In genomic region chr14:77455966-77456640, GRCh38 we compare ENCODE assay signal across 11 cellular contexts. TPM values are rescaled to one million over a fixed set of nuclear protein-coding genes. Genes with fewer than 3 reads are reported as not detected.
A peak's percentile ranks its signal among the peaks of the same experiment; 100 is the strongest.
DNase-seq lines count a peak whose midpoint lies in the region; ATAC-seq, FAIRE-seq and TF ChIP-seq lines count a peak whose summit lies in the region.
"Had no signal": no experiment of that assay in that cellular context is flagged by ENCODE, and none has a peak within 500 bp of the region (broad histone marks: within the 10 kb centered on the region; RNA-seq: fewer than 3 reads in every experiment).

No MANE protein-coding gene starts in this region.

- H3K9ac ChIP-seq in endocrine pancreas (ENCODE audit: control insufficient read depth, insufficient read depth, low read length) = no peak overlapping the region

- peaks cover 16% of the 10 kb centered on the region; the same call in 1 of the 2 replicates for H4K20me1 ChIP-seq in OCI-LY7 (ENCODE audit: insufficient read depth, low read length)

- peaks cover 23% of the 10 kb centered on the region for H3K4me1 Mint-ChIP-seq in osteocyte (ENCODE audit: unreplicated experiment)

- CTCF ChIA-PET in OCI-LY7 (lab: Charles Lee; ENCODE audit: unreplicated experiment) = no interaction called here

- no peaks in the 10 kb centered on the region for H3K9me3 Mint-ChIP-seq in osteocyte (ENCODE audit: unreplicated experiment)

- no peak for ATAC-seq in GM19455 (IDR thresholded peaks at IDR 0.05; ENCODE audit: unreplicated experiment)

- peaks cover 45% of the 10 kb centered on the region for H3K79me2 ChIP-seq in OCI-LY7 (ENCODE audit: insufficient read depth, low read depth, low read length)

- TF ChIP-seq CTCF in GM12864 (IDR thresholded peaks at IDR 0.05; ENCODE audit: low read depth, low read length, missing control alignments) (no peak), OCI-LY7 (conservative IDR thresholded peaks at IDR 0.05; ENCODE audit: low read length) (no peak), osteocyte (IDR thresholded peaks at IDR 0.05) (no peak)

- H3K27ac Mint-ChIP-seq in osteocyte (ENCODE audit: unreplicated experiment) = no peak overlapping the region

- DNase-seq in GM12864 (ENCODE audit: low read depth) (no peak), OCI-LY7 (ENCODE audit: low spot score) (no peak), osteocyte (ENCODE audit: extremely low spot score, unreplicated experiment) (no peak), GM19239 (ENCODE audit: insufficient read length, low spot score) (no peak), OCI-M1 (lab: John Stamatoyannopoulos, UW) (no peak), cerebellar cortex (ENCODE audit: low spot score) (no peak)
- DNase-seq: NCI-H1417 treated with DMSO at 0.1 percent for 48 hours had no signal

- H3K36me3 ChIP-seq in OCI-LY7 (ENCODE audit: insufficient read depth, low read length) (peaks cover 46% of the 10 kb centered on the region), endocrine pancreas (ENCODE audit: control insufficient read depth, insufficient read depth, low read length) (no peaks in the 10 kb centered on the region)

- H3K4me3 ChIP-seq in GM12864 (ENCODE audit: low read depth, low read length) (peak overlapping the region; percentile 94; the same call in 1 of the 2 replicates), OCI-LY7 (ENCODE audit: low read depth, low read length, poor library complexity, severe bottlenecking) (peak overlapping the region; percentile 95), endocrine pancreas (ENCODE audit: control insufficient read depth, insufficient read depth, low read length) (peak overlapping the region; percentile 91)

- no peaks in the 10 kb centered on the region for H3K9me2 ChIP-seq in OCI-LY7 (ENCODE audit: insufficient read depth, low read length)

- no peak for FAIRE-seq in GM19239 (lab: Jason Lieb, UNC)
- FAIRE-seq: colon, GM12892 had no signal

- H3K27me3 ChIP-seq in endocrine pancreas (ENCODE audit: control insufficient read depth, insufficient read depth, low read length) = no peaks in the 10 kb centered on the region

- no peaks in the 10 kb centered on the region for H3K27me3 Mint-ChIP-seq in osteocyte (ENCODE audit: unreplicated experiment)

- H3K27ac ChIP-seq in OCI-LY7 (ENCODE audit: low read depth, low read length, poor library complexity, severe bottlenecking) = no peak overlapping the region

- no peak overlapping the region for H2AFZ ChIP-seq in OCI-LY7 (ENCODE audit: low read length)

- H3K4me1 ChIP-seq in OCI-LY7 (ENCODE audit: insufficient read depth, low read length, poor library complexity, severe bottlenecking) (peaks cover 27% of the 10 kb centered on the region), endocrine pancreas (ENCODE audit: control insufficient read depth, insufficient read depth, low read length) (peaks cover 14% of the 10 kb centered on the region)

- POLR2A ChIA-PET in OCI-LY7 (lab: Charles Lee) = interaction anchor here (0.6 to 1.3 kb wide), 5 partner anchors 10 to 356 kb away, joined by 3 read pairs; no protein-coding TSS in a partner anchor

- H3K36me3 Mint-ChIP-seq in osteocyte (ENCODE audit: unreplicated experiment) = peaks cover 22% of the 10 kb centered on the region

- H3K9me3 ChIP-seq in OCI-LY7 (ENCODE audit: low read length) = no peaks in the 10 kb centered on the region
- no peaks in the 10 kb centered on the region for H3K9me3 ChIP-seq in endocrine pancreas (ENCODE audit: control insufficient read depth, low read length)

- H3K4me3 Mint-ChIP-seq in osteocyte (ENCODE audit: unreplicated experiment) = peak overlapping the region; percentile 99

- H3K4me2 ChIP-seq in OCI-LY7 (ENCODE audit: low read length) = peak overlapping the region; percentile 85

- no TSS peak for BruUV-seq in OCI-LY7 (replicated peaks; lab: Mats Ljungman, UMichigan)

- intact Hi-C loops in OCI-LY7 (cut with micrococcal nuclease; ENCODE audit: unreplicated experiment) = loop anchor here (5.0 kb wide), 2 partner anchors 79 to 346 kb away; partner anchors contain the start of genes ADCK1, SAMD15 and TMED8

RNA-seq across cellular contexts. Expression of gene VIPAS39, which starts 1.3 kb away (rescaled TPM):
- 11.4 and 13.3 TPM in 2 replicates for total RNA-seq in OCI-LY7 (2014; rRNA removed; shearing (Covaris generic))
- total RNA-seq in OCI-LY7 (2022) = 20.4 and 21.1 TPM in 2 replicates
- 23.7 and 29.3 TPM in 2 replicates for total RNA-seq in osteocyte

RNA-seq across cellular contexts. Expression of gene AHSA1, which starts 1.8 kb away (rescaled TPM):
- 182 and 230 TPM in 2 replicates for total RNA-seq in OCI-LY7 (2014; rRNA removed; shearing (Covaris generic))
- total RNA-seq in OCI-LY7 (2022) (238 and 269 TPM in 2 replicates), osteocyte (115 TPM in 2 replicates)

RNA-seq across cellular contexts. Expression of gene NOXRED1, which starts 32.8 kb away (rescaled TPM):
- total RNA-seq in OCI-LY7 (2014; rRNA removed; shearing (Covaris generic)) = 0.38 TPM in 1 of 2 replicates, not detected in the other
- 0.50 and 0.74 TPM in 2 replicates for total RNA-seq in OCI-LY7 (2022)
- 0.35 and 0.84 TPM in 2 replicates for total RNA-seq in osteocyte

RNA-seq across cellular contexts. Expression of gene ISM2, which starts 42.5 kb away (rescaled TPM):
- not detected in 2 replicates for total RNA-seq in OCI-LY7 (2014; rRNA removed; shearing (Covaris generic))
- total RNA-seq in OCI-LY7 (2022) = not detected in 2 replicates
- not detected in 2 replicates for total RNA-seq in osteocyte
